In genomic region chr6:14796974-14797762, GRCh38 we compare ENCODE assay signal across 17 cellular contexts.
DNase-seq lines count a peak whose midpoint lies in the region; ATAC-seq, FAIRE-seq and TF ChIP-seq lines count a peak whose summit lies in the region.
"Had no signal": no experiment of that assay in that cellular context is flagged by ENCODE, and none has a peak within 500 bp of the region (broad histone marks: within the 10 kb centered on the region; RNA-seq: fewer than 3 reads in every experiment).

No MANE protein-coding gene starts in this region.

- no peak for TF ChIP-seq CTCF in A549 (IDR thresholded peaks at IDR 0.05)

- H3K4me1 ChIP-seq in A549: no peaks in the 10 kb centered on the region; the same call in 2 of the 3 replicates

- POLR2A ChIA-PET in A549 (lab: Yijun Ruan, JAX): no interaction called here

- TF ChIP-seq RAD21 in A549 (conservative IDR thresholded peaks at IDR 0.05 in 1 of 2, IDR thresholded peaks at IDR 0.05 in 1 of 2): no peak

- no peak for ATAC-seq in A549

- H3K27ac ChIP-seq in A549: peak overlapping the region; percentile 15 to 50; a peak in 2 of 6 replicates
- H3K27ac ChIP-seq in caudate nucleus (ENCODE audit: low read depth, low read length): no peak overlapping the region
- H3K27ac ChIP-seq: C4-2B had no signal

- FAIRE-seq in A549 (lab: Jason Lieb, UNC): no peak
- FAIRE-seq: endothelial cell of umbilical vein, GM12891 had no signal

- H3K9me3 ChIP-seq in A549: 0 out of 3 replicates have a peak, but pooled peaks cover 2% of the 10 kb centered on the region

- DNase-seq in A549 (ENCODE audit: low read depth in 1 of 2, low spot score in 1 of 2): no peak
- peak; percentile 11 for DNase-seq in AG20443 (ENCODE audit: low spot score)
- peak; percentile 91 for DNase-seq in OCI-M1 (lab: John Stamatoyannopoulos, UW)
- peak; percentile 78 for DNase-seq in fibroblast of peridontal ligament (ENCODE audit: extremely low read depth)
- no peak for DNase-seq in caudate nucleus (lab: John Stamatoyannopoulos, UW)
- no peak for DNase-seq in NCI-H1048 (lab: John Stamatoyannopoulos, UW)
- no peak for DNase-seq in LoVo (ENCODE audit: low spot score)
- DNase-seq: activated B cell treated with CpG ODN at 0.5 μM for 24 hours; activated CD8-positive, alpha-beta memory T cell treated with anti-CD3 and anti-CD28 coated beads, Interleukin-2, amount 50 U/mL, for 4 hours; activated naive CD8-positive, alpha-beta T cell treated with anti-CD3 and anti-CD28 coated beads for 36 hours; hippocampal formation; MM.1S; NCI-H226; posterior cingulate gyrus had no signal

- CTCF ChIA-PET in A549 (lab: Yijun Ruan, JAX): interaction anchor here (0.8 to 1.4 kb wide), 2 partner anchors 8 to 12 kb away, joined by 3 to 5 read pairs; no protein-coding TSS in a partner anchor

- 76% methylated on average over 2 of the region's 2 CpGs for whole genome bisulfite sequencing in A549 (ENCODE audit: missing lambda C conversion rate)

- H3K4me2 ChIP-seq in A549: no peak overlapping the region

- H3K4me3 ChIP-seq in A549: no peak overlapping the region

- TF ChIP-seq EP300 in A549 (IDR thresholded peaks at IDR 0.05): no peak

- TF ChIP-seq POLR2A in A549 (IDR thresholded peaks at IDR 0.05; ENCODE audit: low read length): no peak

TF ChIP-seq in A549, 52 proteins besides CTCF, POLR2A, EP300 and RAD21:
- no peak for TF ChIP-seq ZSCAN20 (CRISPR knock-in tag; IDR thresholded peaks at IDR 0.05)
- no peak for TF ChIP-seq EHMT2 (IDR thresholded peaks at IDR 0.05; ENCODE audit: low read depth)
- no peak for TF ChIP-seq TP53 (CRISPR knock-in tag; IDR thresholded peaks at IDR 0.05)
- no peak for TF ChIP-seq HDAC2 (IDR thresholded peaks at IDR 0.05)
- no peak for TF ChIP-seq ZFP36 (IDR thresholded peaks at IDR 0.05; ENCODE audit: borderline replicate concordance, partially characterized antibody)
- TF ChIP-seq BHLHE40 (IDR thresholded peaks at IDR 0.05; ENCODE audit: low read depth, low read length): no peak
- TF ChIP-seq RNF2 (IDR thresholded peaks at IDR 0.05; ENCODE audit: borderline replicate concordance, low read depth): no peak
- TF ChIP-seq NR3C1 (IDR thresholded peaks at IDR 0.05): no peak
- no peak for TF ChIP-seq HEYL (CRISPR knock-in tag; IDR thresholded peaks at IDR 0.05)
- no peak for TF ChIP-seq BCL3 (IDR thresholded peaks at IDR 0.05)
- no peak for TF ChIP-seq GATA3 (IDR thresholded peaks at IDR 0.05; ENCODE audit: borderline replicate concordance)
- no peak for TF ChIP-seq TFCP2L1 (CRISPR knock-in tag; IDR thresholded peaks at IDR 0.05)
- TF ChIP-seq NPAS2 (CRISPR knock-in tag; IDR thresholded peaks at IDR 0.05; ENCODE audit: borderline replicate concordance): no peak
- TF ChIP-seq HES2 (IDR thresholded peaks at IDR 0.05): no peak
- TF ChIP-seq MAX (IDR thresholded peaks at IDR 0.05): no peak
- TF ChIP-seq EHF (CRISPR knock-in tag; IDR thresholded peaks at IDR 0.05): no peak
- no peak for TF ChIP-seq E2F6 (IDR thresholded peaks at IDR 0.05; ENCODE audit: borderline replicate concordance, low read depth)
- no peak for TF ChIP-seq PBX3 (IDR thresholded peaks at IDR 0.05)
- TF ChIP-seq CHD2 (IDR thresholded peaks at IDR 0.05; ENCODE audit: low read length, partially characterized antibody): no peak

Comparison
In these comparisons a context has a peak if more than half of its experiments do, and no peak if none do; other contexts are left out.
1. DNase-seq: peak in AG20443 (single experiment), OCI-M1 (single experiment) and fibroblast of peridontal ligament (single experiment); none in A549 (0 of 2), caudate nucleus (0 of 61), NCI-H1048 (single experiment) and LoVo (single experiment).